1 cellular context compared by ENCODE assay signal in the genomic region with DNA sequence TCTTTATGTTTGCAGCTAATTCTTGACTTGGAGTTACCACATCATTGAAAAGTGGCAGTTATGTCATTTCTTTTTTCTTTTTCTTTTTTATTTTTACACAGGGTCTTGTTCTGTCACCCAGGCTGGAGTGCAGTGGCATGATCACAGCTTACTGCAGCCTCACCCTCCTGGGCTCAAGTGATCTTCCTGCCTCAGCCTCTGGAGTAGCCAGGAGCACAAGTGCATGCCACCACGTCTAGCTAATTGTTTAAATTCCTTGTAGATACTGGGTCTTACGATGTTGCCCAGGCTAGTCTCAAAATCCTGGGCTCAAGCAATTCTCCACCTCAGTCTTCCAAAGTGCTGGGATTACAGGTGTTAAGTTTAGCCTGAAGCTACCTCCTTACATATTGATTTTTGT.
TF ChIP-seq lines count a peak whose summit lies in the region.

No MANE protein-coding gene starts in this region.

TF ChIP-seq in GM23338, 12 proteins besides CTCF, POLR2A, EP300 and RAD21:
- TF ChIP-seq, protein P1, sequence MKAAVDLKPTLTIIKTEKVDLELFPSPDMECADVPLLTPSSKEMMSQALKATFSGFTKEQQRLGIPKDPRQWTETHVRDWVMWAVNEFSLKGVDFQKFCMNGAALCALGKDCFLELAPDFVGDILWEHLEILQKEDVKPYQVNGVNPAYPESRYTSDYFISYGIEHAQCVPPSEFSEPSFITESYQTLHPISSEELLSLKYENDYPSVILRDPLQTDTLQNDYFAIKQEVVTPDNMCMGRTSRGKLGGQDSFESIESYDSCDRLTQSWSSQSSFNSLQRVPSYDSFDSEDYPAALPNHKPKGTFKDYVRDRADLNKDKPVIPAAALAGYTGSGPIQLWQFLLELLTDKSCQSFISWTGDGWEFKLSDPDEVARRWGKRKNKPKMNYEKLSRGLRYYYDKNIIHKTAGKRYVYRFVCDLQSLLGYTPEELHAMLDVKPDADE (IDR thresholded peaks at IDR 0.05) = no peak
- TF ChIP-seq, protein P2, sequence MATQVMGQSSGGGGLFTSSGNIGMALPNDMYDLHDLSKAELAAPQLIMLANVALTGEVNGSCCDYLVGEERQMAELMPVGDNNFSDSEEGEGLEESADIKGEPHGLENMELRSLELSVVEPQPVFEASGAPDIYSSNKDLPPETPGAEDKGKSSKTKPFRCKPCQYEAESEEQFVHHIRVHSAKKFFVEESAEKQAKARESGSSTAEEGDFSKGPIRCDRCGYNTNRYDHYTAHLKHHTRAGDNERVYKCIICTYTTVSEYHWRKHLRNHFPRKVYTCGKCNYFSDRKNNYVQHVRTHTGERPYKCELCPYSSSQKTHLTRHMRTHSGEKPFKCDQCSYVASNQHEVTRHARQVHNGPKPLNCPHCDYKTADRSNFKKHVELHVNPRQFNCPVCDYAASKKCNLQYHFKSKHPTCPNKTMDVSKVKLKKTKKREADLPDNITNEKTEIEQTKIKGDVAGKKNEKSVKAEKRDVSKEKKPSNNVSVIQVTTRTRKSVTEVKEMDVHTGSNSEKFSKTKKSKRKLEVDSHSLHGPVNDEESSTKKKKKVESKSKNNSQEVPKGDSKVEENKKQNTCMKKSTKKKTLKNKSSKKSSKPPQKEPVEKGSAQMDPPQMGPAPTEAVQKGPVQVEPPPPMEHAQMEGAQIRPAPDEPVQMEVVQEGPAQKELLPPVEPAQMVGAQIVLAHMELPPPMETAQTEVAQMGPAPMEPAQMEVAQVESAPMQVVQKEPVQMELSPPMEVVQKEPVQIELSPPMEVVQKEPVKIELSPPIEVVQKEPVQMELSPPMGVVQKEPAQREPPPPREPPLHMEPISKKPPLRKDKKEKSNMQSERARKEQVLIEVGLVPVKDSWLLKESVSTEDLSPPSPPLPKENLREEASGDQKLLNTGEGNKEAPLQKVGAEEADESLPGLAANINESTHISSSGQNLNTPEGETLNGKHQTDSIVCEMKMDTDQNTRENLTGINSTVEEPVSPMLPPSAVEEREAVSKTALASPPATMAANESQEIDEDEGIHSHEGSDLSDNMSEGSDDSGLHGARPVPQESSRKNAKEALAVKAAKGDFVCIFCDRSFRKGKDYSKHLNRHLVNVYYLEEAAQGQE (IDR thresholded peaks at IDR 0.05; ENCODE audit: unreplicated experiment) = no peak
- TF ChIP-seq ZNF331 (CRISPR knock-in tag; IDR thresholded peaks at IDR 0.05; ENCODE audit: low read depth) = no peak
- no peak for TF ChIP-seq EZH2phosphoT487 (IDR thresholded peaks at IDR 0.05; ENCODE audit: unreplicated experiment)
- TF ChIP-seq ZNF462 (CRISPR knock-in tag; IDR thresholded peaks at IDR 0.05) = no peak
- no peak for TF ChIP-seq ZNF114 (CRISPR knock-in tag; IDR thresholded peaks at IDR 0.05)
- no peak for TF ChIP-seq NANOG (IDR thresholded peaks at IDR 0.05; ENCODE audit: borderline replicate concordance)
- no peak for TF ChIP-seq POLR2AphosphoS5 (IDR thresholded peaks at IDR 0.05; ENCODE audit: low read depth)
- no peak for TF ChIP-seq STAT1 (IDR thresholded peaks at IDR 0.05; ENCODE audit: unreplicated experiment)
- no peak for TF ChIP-seq EZH2 (IDR thresholded peaks at IDR 0.05; ENCODE audit: low read depth, unreplicated experiment)
- no peak for TF ChIP-seq JUNB (IDR thresholded peaks at IDR 0.05; ENCODE audit: unreplicated experiment)
- no peak for TF ChIP-seq CREB1 (CRISPR knock-in tag; IDR thresholded peaks at IDR 0.05; ENCODE audit: low read depth)
TF ChIP-seq in GM23338: peak in this region for 0.
